10 cellular contexts compared by ENCODE assay signal in the genomic region with DNA sequence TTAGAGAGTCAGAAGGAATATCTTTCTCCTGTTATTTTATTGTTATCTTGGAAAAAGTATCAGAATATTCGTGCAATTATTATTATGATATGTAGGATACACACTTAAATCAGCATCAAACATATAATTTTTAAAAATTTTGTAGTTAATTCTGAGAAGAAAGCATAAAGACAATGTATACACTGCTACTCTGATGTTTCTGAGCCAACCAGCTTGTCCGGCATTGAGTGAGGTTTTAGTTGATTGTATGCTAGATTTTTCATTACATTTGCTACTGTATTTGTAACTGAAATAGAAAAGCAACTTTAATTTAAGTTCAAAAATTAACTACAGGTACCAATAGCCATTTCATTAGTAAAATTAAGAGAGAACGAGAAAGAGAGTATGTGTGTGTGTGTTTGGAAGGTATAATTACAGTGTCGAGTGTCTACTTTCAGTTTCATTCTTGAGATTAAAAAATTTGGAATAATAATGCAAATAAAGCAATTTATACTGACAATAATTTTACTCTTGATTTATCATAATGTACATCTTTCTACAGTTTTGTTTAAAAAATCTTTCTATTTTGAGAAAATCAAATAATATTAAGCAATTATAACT.
A peak's percentile ranks its signal among the peaks of the same experiment; 100 is the strongest.
DNase-seq lines count a peak whose midpoint lies in the region; ATAC-seq and TF ChIP-seq lines count a peak whose summit lies in the region.
"Had no signal": no experiment of that assay in that cellular context is flagged by ENCODE, and none has a peak within 500 bp of the region (broad histone marks: within the 10 kb centered on the region; RNA-seq: fewer than 3 reads in every experiment).

No MANE protein-coding gene starts in this region.

- ATAC-seq in activated T-cell treated with anti-CD3 and anti-CD28 coated beads, Interleukin-2, amount 50 U/mL, for 72 hours (replicated peaks in 1 of 2): no peak
- no peak for ATAC-seq in thoracic aorta (ENCODE audit: insufficient number of reproducible peaks, low FRiP score, low read depth)
- ATAC-seq in HG03095 (IDR thresholded peaks at IDR 0.05; ENCODE audit: unreplicated experiment): no peak
- ATAC-seq: left colon had no signal

- H3K27me3 ChIP-seq in Peyer's patch (no peaks in the 10 kb centered on the region), esophagus muscularis mucosa (no peaks in the 10 kb centered on the region), thoracic aorta (replicated peaks; ENCODE audit: insufficient read depth) (no peaks in the 10 kb centered on the region)

- intact Hi-C loops in esophagus muscularis mucosa (cut with DNase I): no loop called here

- no peak for TF ChIP-seq EP300 in esophagus muscularis mucosa (IDR thresholded peaks at IDR 0.05)

- peak overlapping the region; percentile 60 for H3K27ac Mint-ChIP-seq in activated T-cell treated with anti-CD3 and anti-CD28 coated beads, Interleukin-2, amount 50 U/mL, for 72 hours

- H3K27me3 Mint-ChIP-seq in activated T-cell treated with anti-CD3 and anti-CD28 coated beads, Interleukin-2, amount 50 U/mL, for 72 hours (ENCODE audit: low read depth): no peaks in the 10 kb centered on the region

- TF ChIP-seq CTCF in Peyer's patch (IDR thresholded peaks at IDR 0.05) (no peak), esophagus muscularis mucosa (IDR thresholded peaks at IDR 0.05) (no peak), thoracic aorta (IDR thresholded peaks at IDR 0.05) (no peak)

- H3K27ac ChIP-seq in Peyer's patch: no peak overlapping the region
- H3K27ac ChIP-seq in esophagus muscularis mucosa (replicated peaks in 1 of 4): peak overlapping the region in 1 of 4 donors; percentile 14
- no peak overlapping the region for H3K27ac ChIP-seq in thoracic aorta

- H3K36me3 ChIP-seq in Peyer's patch (no peaks in the 10 kb centered on the region), esophagus muscularis mucosa (no peaks in the 10 kb centered on the region), thoracic aorta (no peaks in the 10 kb centered on the region)

- no peaks in the 10 kb centered on the region for H3K4me1 Mint-ChIP-seq in activated T-cell treated with anti-CD3 and anti-CD28 coated beads, Interleukin-2, amount 50 U/mL, for 72 hours (ENCODE audit: low read depth)

- H3K4me3 Mint-ChIP-seq in activated T-cell treated with anti-CD3 and anti-CD28 coated beads, Interleukin-2, amount 50 U/mL, for 72 hours: peak overlapping the region; percentile 77 to 93

- TF ChIP-seq POLR2A in Peyer's patch (IDR thresholded peaks at IDR 0.05) (no peak), esophagus muscularis mucosa (IDR thresholded peaks at IDR 0.05; ENCODE audit: low read depth) (no peak)

- DNase-seq in activated T-cell treated with anti-CD3 and anti-CD28 coated beads, Interleukin-2, amount 50 U/mL, for 72 hours: no peak
- DNase-seq in activated T-cell treated with anti-CD3 and anti-CD28 coated beads, Interleukin-2, amount 50 U/mL, for 1 hour: no peak
- DNase-seq in Peyer's patch: no peak
- DNase-seq in esophagus muscularis mucosa (ENCODE audit: extremely low spot score): no peak
- no peak for DNase-seq in thoracic aorta (ENCODE audit: low spot score)
- no peak for DNase-seq in NCI-H226
- DNase-seq in stimulated activated CD4-positive, alpha-beta T cell treated with anti-CD3 and anti-CD28 coated beads, Interleukin-2, amount 100 ng/mL, for 48 hours: no peak
- DNase-seq: activated CD4-positive, CD25-positive, alpha-beta regulatory T cell; left colon had no signal

- no peaks in the 10 kb centered on the region for H3K4me1 ChIP-seq in Peyer's patch
- peaks cover 0 to 10% (median 7%) of the 10 kb centered on the region in 4 donors for H3K4me1 ChIP-seq in esophagus muscularis mucosa
- H3K4me1 ChIP-seq in thoracic aorta (ENCODE audit: control insufficient read depth in 1 of 2, low read depth in 2 of 2): no peaks in the 10 kb centered on the region

- H3K36me3 Mint-ChIP-seq in activated T-cell treated with anti-CD3 and anti-CD28 coated beads, Interleukin-2, amount 50 U/mL, for 72 hours (ENCODE audit: insufficient read depth in 2 of 2): no peaks in the 10 kb centered on the region

- 43% methylated on average over 4 of the region's 4 CpGs for WGBS in esophagus muscularis mucosa

- H3K4me3 ChIP-seq in Peyer's patch: peak overlapping the region in 3 of 4 donors; percentile 7 to 40 (median 39)
- H3K4me3 ChIP-seq in esophagus muscularis mucosa: peak overlapping the region; percentile 10 to 40 (median 27)
- H3K4me3 ChIP-seq in thoracic aorta: peak overlapping the region; percentile 7

- H3K9me3 Mint-ChIP-seq in activated T-cell treated with anti-CD3 and anti-CD28 coated beads, Interleukin-2, amount 50 U/mL, for 72 hours: no peaks in the 10 kb centered on the region

- H3K9me3 ChIP-seq in Peyer's patch (no peaks in the 10 kb centered on the region), esophagus muscularis mucosa (no peaks in the 10 kb centered on the region), thoracic aorta (no peaks in the 10 kb centered on the region)
